ENCODE assay signal across 9 cellular contexts in the genomic region with DNA sequence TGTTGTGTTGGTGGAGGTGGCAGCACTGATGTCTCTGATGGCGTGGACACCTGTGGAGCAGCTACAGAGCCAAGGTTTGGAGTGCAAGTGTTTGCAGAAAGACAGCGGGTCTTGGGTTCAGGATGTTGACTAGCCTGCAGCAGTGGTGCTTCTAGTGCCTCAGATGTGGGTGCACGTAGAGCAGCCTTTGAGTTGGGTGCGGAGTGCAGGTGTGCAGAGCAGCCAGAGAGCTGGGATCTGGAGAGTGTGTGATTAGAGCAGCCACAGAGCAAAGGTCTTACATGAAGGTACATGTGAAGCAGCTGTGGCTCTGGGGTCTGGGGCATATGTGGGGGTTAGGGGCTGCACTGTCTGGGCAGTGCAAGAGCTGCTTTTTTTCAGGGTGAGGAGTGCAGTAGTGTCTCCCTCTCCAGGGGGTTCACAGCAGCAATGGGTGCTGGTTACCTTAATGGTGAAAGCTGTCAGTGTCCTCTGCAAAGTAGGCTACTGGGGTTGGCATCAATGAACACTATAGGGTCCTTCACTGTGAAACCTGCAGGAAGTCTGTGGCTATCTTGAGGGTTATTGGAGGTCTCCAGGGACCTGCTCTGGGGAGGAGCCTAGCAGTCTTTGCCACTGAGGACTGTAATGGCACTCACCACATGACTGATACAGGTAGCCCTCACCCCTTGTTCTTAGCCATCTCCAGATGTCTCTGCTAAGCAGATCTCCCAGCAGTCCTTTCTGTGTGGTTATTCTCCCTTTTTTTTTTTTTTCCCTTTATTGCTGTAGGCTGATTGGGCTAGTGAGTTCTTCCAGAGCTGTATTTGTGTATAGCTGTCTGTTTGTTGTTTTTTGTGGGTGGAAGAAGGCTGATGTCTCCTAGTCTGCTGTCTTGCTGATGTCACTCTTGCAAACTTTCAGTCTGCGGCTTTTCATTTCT. TPM values are rescaled to one million over a fixed set of nuclear protein-coding genes. Genes with fewer than 3 reads are reported as not detected.
DNase-seq lines count a peak whose midpoint lies in the region; ATAC-seq and TF ChIP-seq lines count a peak whose summit lies in the region.
"Had no signal": no experiment of that assay in that cellular context is flagged by ENCODE, and none has a peak within 500 bp of the region (broad histone marks: within the 10 kb centered on the region; RNA-seq: fewer than 3 reads in every experiment).

No MANE protein-coding gene starts in this region.

- H3K9me3 ChIP-seq in CD4-positive, CD25-positive, alpha-beta regulatory T cell (ENCODE audit: control insufficient read depth in 2 of 2, low read length in 2 of 2), result peaks cover 0 to 3% of the 10 kb centered on the region in 2 experiments

- peak overlapping the region; percentile 68 for H3K4me3 ChIP-seq in CD4-positive, CD25-positive, alpha-beta regulatory T cell (ENCODE audit: low read depth, low read length)
- H3K4me3 ChIP-seq in foreskin fibroblast (ENCODE audit: low read depth in 1 of 2, low read length in 2 of 2), result no peak overlapping the region

- ATAC-seq in CD4-positive, CD25-positive, alpha-beta regulatory T cell (ENCODE audit: low read depth in 2 of 2), result peak; percentile 82 to 87
- ATAC-seq in GM19455 (IDR thresholded peaks at IDR 0.05; ENCODE audit: unreplicated experiment) (peak; percentile 70), HG03469 (IDR thresholded peaks at IDR 0.05; ENCODE audit: unreplicated experiment) (peak; percentile 97), foreskin keratinocyte (no peak)
- ATAC-seq in activated naive CD8-positive, alpha-beta T cell treated with anti-CD3 and anti-CD28 coated beads, Interleukin-2, amount 10 ng/mL, durations not matched to agents 7 days and 5 days (ENCODE audit: low read depth), result peak; percentile 85

- peak; percentile 29 to 80 (median 69) for DNase-seq in CD4-positive, CD25-positive, alpha-beta regulatory T cell
- peak; percentile 53 for DNase-seq in activated naive CD8-positive, alpha-beta T cell treated with anti-CD3 and anti-CD28 coated beads, Interleukin-2, amount 10 ng/mL, durations not matched to agents 7 days and 5 days
- no peak for DNase-seq in foreskin keratinocyte
- DNase-seq in cerebellar cortex (ENCODE audit: low spot score), result no peak
- DNase-seq in stimulated activated CD4-positive, alpha-beta T cell treated with anti-CD3 and anti-CD28 coated beads, Interleukin-4, amount 100 ng/mL, for 4 hours, result no peak
- DNase-seq in foreskin fibroblast, result no peak

- peak overlapping the region; percentile 69 to 88 (median 79) for H3K4me3 Mint-ChIP-seq in CD4-positive, CD25-positive, alpha-beta regulatory T cell
- peak overlapping the region; percentile 60 for H3K4me3 Mint-ChIP-seq in activated naive CD8-positive, alpha-beta T cell treated with anti-CD3 and anti-CD28 coated beads, Interleukin-2, amount 10 ng/mL, durations not matched to agents 7 days and 5 days

- peaks cover 23% of the 10 kb centered on the region for H3K4me1 ChIP-seq in CD4-positive, CD25-positive, alpha-beta regulatory T cell (ENCODE audit: control insufficient read depth, insufficient read depth, low read length, poor library complexity, severe bottlenecking)
- no peaks in the 10 kb centered on the region for H3K4me1 ChIP-seq in foreskin keratinocyte

- H3K27ac ChIP-seq in CD4-positive, CD25-positive, alpha-beta regulatory T cell (ENCODE audit: insufficient read depth, low read length, poor library complexity, severe bottlenecking), result peak overlapping the region; percentile 75
- no peak overlapping the region for H3K27ac ChIP-seq in foreskin keratinocyte
- H3K27ac ChIP-seq: HL-60 had no signal

- no peak for TF ChIP-seq CTCF in foreskin keratinocyte (conservative IDR thresholded peaks at IDR 0.05)
- no peak for TF ChIP-seq CTCF in foreskin fibroblast (IDR thresholded peaks at IDR 0.05; ENCODE audit: low read depth, low read length)

- peak overlapping the region; percentile 92 to 97 (median 95) for H3K27ac Mint-ChIP-seq in CD4-positive, CD25-positive, alpha-beta regulatory T cell
- peak overlapping the region; percentile 80 for H3K27ac Mint-ChIP-seq in activated naive CD8-positive, alpha-beta T cell treated with anti-CD3 and anti-CD28 coated beads, Interleukin-2, amount 10 ng/mL, durations not matched to agents 7 days and 5 days

- POLR2A ChIA-PET in activated naive CD8-positive, alpha-beta T cell treated with anti-CD3 and anti-CD28 coated beads, Interleukin-2, amount 10 ng/mL, durations not matched to agents 7 days and 5 days (lab: Charles Lee), result interaction anchor here (0.7 to 2.0 kb wide), 3 partner anchors 10 to 91 kb away, joined by 3 to 7 read pairs (median 3); a partner anchor contains a TSS

- H3K36me3 Mint-ChIP-seq in CD4-positive, CD25-positive, alpha-beta regulatory T cell, result peaks cover 52% of the 10 kb centered on the region
- peaks cover 61% of the 10 kb centered on the region for H3K36me3 Mint-ChIP-seq in activated naive CD8-positive, alpha-beta T cell treated with anti-CD3 and anti-CD28 coated beads, Interleukin-2, amount 10 ng/mL, durations not matched to agents 7 days and 5 days

- H3K27me3 ChIP-seq in CD4-positive, CD25-positive, alpha-beta regulatory T cell (ENCODE audit: control insufficient read depth, insufficient read depth, low read length), result no peaks in the 10 kb centered on the region
- H3K27me3 ChIP-seq in foreskin keratinocyte, result no peaks in the 10 kb centered on the region

- peaks cover 41% of the 10 kb centered on the region for H3K36me3 ChIP-seq in CD4-positive, CD25-positive, alpha-beta regulatory T cell (ENCODE audit: control insufficient read depth, insufficient read depth, low read length)

- H3K27me3 Mint-ChIP-seq in CD4-positive, CD25-positive, alpha-beta regulatory T cell, result no peaks in the 10 kb centered on the region
- H3K27me3 Mint-ChIP-seq in activated naive CD8-positive, alpha-beta T cell treated with anti-CD3 and anti-CD28 coated beads, Interleukin-2, amount 10 ng/mL, durations not matched to agents 7 days and 5 days, result no peaks in the 10 kb centered on the region

- H3K9me3 Mint-ChIP-seq in CD4-positive, CD25-positive, alpha-beta regulatory T cell, result peaks cover 0 to 10% (median 3%) of the 10 kb centered on the region in 7 donors
- H3K9me3 Mint-ChIP-seq in activated naive CD8-positive, alpha-beta T cell treated with anti-CD3 and anti-CD28 coated beads, Interleukin-2, amount 10 ng/mL, durations not matched to agents 7 days and 5 days, result peaks cover 2% of the 10 kb centered on the region

- H3K4me1 Mint-ChIP-seq in CD4-positive, CD25-positive, alpha-beta regulatory T cell, result peaks cover 21 to 67% (median 47%) of the 10 kb centered on the region in 4 donors
- H3K4me1 Mint-ChIP-seq in activated naive CD8-positive, alpha-beta T cell treated with anti-CD3 and anti-CD28 coated beads, Interleukin-2, amount 10 ng/mL, durations not matched to agents 7 days and 5 days, result peaks cover 30% of the 10 kb centered on the region

RNA-seq across cellular contexts. Expression of a gene that starts 14.3 kb away (rescaled TPM):
- total RNA-seq in CD4-positive, CD25-positive, alpha-beta regulatory T cell, result 105 TPM
- polyA plus RNA-seq in CD4-positive, CD25-positive, alpha-beta regulatory T cell, result 10 to 100 TPM; 33.0 to 48.3 (median 44.9) TPM
- 10 to 100 TPM; 40.6 to 41.4 TPM for total RNA-seq in activated naive CD8-positive, alpha-beta T cell treated with anti-CD3 and anti-CD28 coated beads, Interleukin-2, amount 10 ng/mL, durations not matched to agents 7 days and 5 days
- total RNA-seq in foreskin keratinocyte, result 52.7 and 57.3 TPM in 2 replicates
- 25.8 and 27.1 TPM in 2 replicates for polyA plus RNA-seq in foreskin keratinocyte

RNA-seq across cellular contexts. Expression of a gene that starts 44.1 kb away (rescaled TPM):
- total RNA-seq in CD4-positive, CD25-positive, alpha-beta regulatory T cell, result 239 TPM
- polyA plus RNA-seq in CD4-positive, CD25-positive, alpha-beta regulatory T cell, result 100 to 1,000 TPM; 107 to 151 (median 118) TPM
- 10 to 100 TPM; 55.0 to 59.3 TPM for total RNA-seq in activated naive CD8-positive, alpha-beta T cell treated with anti-CD3 and anti-CD28 coated beads, Interleukin-2, amount 10 ng/mL, durations not matched to agents 7 days and 5 days
- 6.7 and 10.1 TPM in 2 replicates for total RNA-seq in foreskin keratinocyte
- polyA plus RNA-seq in foreskin keratinocyte, result 2.0 and 2.8 TPM in 2 replicates

Comparison
In these comparisons a context has a peak if more than half of its experiments do, and no peak if none do; other contexts are left out.
1. DNase-seq: peak in CD4-positive, CD25-positive, alpha-beta regulatory T cell (3 of 3) and activated naive CD8-positive, alpha-beta T cell treated with anti-CD3 and anti-CD28 coated beads, Interleukin-2, amount 10 ng/mL, durations not matched to agents 7 days and 5 days (single experiment); none in foreskin keratinocyte (0 of 2), cerebellar cortex (single experiment), stimulated activated CD4-positive, alpha-beta T cell treated with anti-CD3 and anti-CD28 coated beads, Interleukin-4, amount 100 ng/mL, for 4 hours (0 of 2) and foreskin fibroblast (0 of 2).